ENCODE assay signal across 9 cellular contexts in genomic region chr3:97872209-97873042, GRCh38. TPM values are rescaled to one million over a fixed set of nuclear protein-coding genes. Genes with fewer than 3 reads are reported as not detected.
DNase-seq lines count a peak whose midpoint lies in the region; ATAC-seq and TF ChIP-seq lines count a peak whose summit lies in the region.
"Had no signal": no experiment of that assay in that cellular context is flagged by ENCODE, and none has a peak within 500 bp of the region (broad histone marks: within the 10 kb centered on the region; RNA-seq: fewer than 3 reads in every experiment).

No MANE protein-coding gene starts in this region.

- no peak for TF ChIP-seq POLR2A in esophagus muscularis mucosa (IDR thresholded peaks at IDR 0.05; ENCODE audit: low read depth)

- no peaks in the 10 kb centered on the region for H3K27me3 Mint-ChIP-seq in CD4-positive, alpha-beta T cell
- no peaks in the 10 kb centered on the region for H3K27me3 Mint-ChIP-seq in T-helper 17 cell

- POLR2A ChIA-PET in CD4-positive, alpha-beta T cell (lab: Charles Lee) = interaction anchor here (0.6 to 1.2 kb wide), 3 partner anchors 22 to 84 kb away, joined by 3 read pairs; no protein-coding TSS in a partner anchor

- no peak for TF ChIP-seq CTCF in CD4-positive, alpha-beta T cell (IDR thresholded peaks at IDR 0.05)
- TF ChIP-seq CTCF in esophagus muscularis mucosa (IDR thresholded peaks at IDR 0.05) = no peak

- WGBS in esophagus muscularis mucosa = 59% methylated on average over 5 of the region's 5 CpGs

- ATAC-seq in CD4-positive, alpha-beta T cell (ENCODE audit: poor library complexity) = peak; percentile 78
- ATAC-seq in T-helper 17 cell = peak; percentile 76
- ATAC-seq in GM19467 (IDR thresholded peaks at IDR 0.05; ENCODE audit: unreplicated experiment) = no peak
- ATAC-seq in GM18870 (IDR thresholded peaks at IDR 0.05; ENCODE audit: unreplicated experiment) = no peak
- ATAC-seq in GM21447 (IDR thresholded peaks at IDR 0.05; ENCODE audit: unreplicated experiment) = no peak
- ATAC-seq: GM12878 had no signal

- no peaks in the 10 kb centered on the region for H3K36me3 ChIP-seq in endocrine pancreas (ENCODE audit: control insufficient read depth, insufficient read depth, low read length)
- H3K36me3 ChIP-seq in rectal smooth muscle tissue (ENCODE audit: control insufficient read depth, insufficient read depth, low read length) = no peaks in the 10 kb centered on the region
- H3K36me3 ChIP-seq in esophagus muscularis mucosa = peaks cover 0 to 10% (median 7%) of the 10 kb centered on the region in 4 donors

- no peak overlapping the region for H3K9ac ChIP-seq in endocrine pancreas (ENCODE audit: control insufficient read depth, insufficient read depth, low read length)
- H3K9ac ChIP-seq in rectal smooth muscle tissue (ENCODE audit: low read length) = no peak overlapping the region

- peaks cover 26% of the 10 kb centered on the region for H3K4me1 Mint-ChIP-seq in CD4-positive, alpha-beta T cell (ENCODE audit: low read depth)
- H3K4me1 Mint-ChIP-seq in T-helper 17 cell = peaks cover 15% of the 10 kb centered on the region

- H3K4me1 ChIP-seq in endocrine pancreas (ENCODE audit: control insufficient read depth, insufficient read depth, low read length) = peaks cover 15% of the 10 kb centered on the region
- H3K4me1 ChIP-seq in rectal smooth muscle tissue (ENCODE audit: control insufficient read depth, insufficient read depth, low read length) = no peaks in the 10 kb centered on the region
- H3K4me1 ChIP-seq in esophagus muscularis mucosa = peaks cover 0 to 4% (median 0%) of the 10 kb centered on the region in 4 donors

- H3K4me3 ChIP-seq in endocrine pancreas (ENCODE audit: control insufficient read depth, insufficient read depth, low read length) = peak overlapping the region; percentile 66
- no peak overlapping the region for H3K4me3 ChIP-seq in rectal smooth muscle tissue (ENCODE audit: low read length)
- no peak overlapping the region for H3K4me3 ChIP-seq in esophagus muscularis mucosa
- H3K4me3 ChIP-seq: GM12878 had no signal

- H3K9me3 ChIP-seq in CD4-positive, alpha-beta T cell (ENCODE audit: control insufficient read depth, low read length) = no peaks in the 10 kb centered on the region
- H3K9me3 ChIP-seq in T-helper 17 cell (ENCODE audit: control insufficient read depth, low read length, poor library complexity, severe bottlenecking) = no peaks in the 10 kb centered on the region
- H3K9me3 ChIP-seq in endocrine pancreas (ENCODE audit: control insufficient read depth, low read length) = no peaks in the 10 kb centered on the region
- no peaks in the 10 kb centered on the region for H3K9me3 ChIP-seq in esophagus muscularis mucosa

- no peaks in the 10 kb centered on the region for H3K27me3 ChIP-seq in CD4-positive, alpha-beta T cell (ENCODE audit: control insufficient read depth, insufficient read depth, low read length)
- H3K27me3 ChIP-seq in endocrine pancreas (ENCODE audit: control insufficient read depth, insufficient read depth, low read length) = no peaks in the 10 kb centered on the region
- no peaks in the 10 kb centered on the region for H3K27me3 ChIP-seq in rectal smooth muscle tissue (ENCODE audit: control insufficient read depth, insufficient read depth, low read length)
- H3K27me3 ChIP-seq in esophagus muscularis mucosa = no peaks in the 10 kb centered on the region

- no peaks in the 10 kb centered on the region for H3K9me3 Mint-ChIP-seq in CD4-positive, alpha-beta T cell

- peak overlapping the region; percentile 66 for H3K27ac Mint-ChIP-seq in CD4-positive, alpha-beta T cell
- peak overlapping the region; percentile 84 for H3K27ac Mint-ChIP-seq in T-helper 17 cell

- intact Hi-C loops in CD4-positive, alpha-beta T cell (cut with DNase I, micrococcal nuclease) = no loop called here
- intact Hi-C loops in esophagus muscularis mucosa (cut with DNase I) = no loop called here

- CTCF ChIA-PET in CD4-positive, alpha-beta T cell (lab: Charles Lee) = interaction anchor here (0.6 kb wide), 1 partner anchor 692 kb away, joined by 3 read pairs; no protein-coding TSS in a partner anchor

- peak in 3 of 10 experiments; percentile 0 to 18 (median 1) for DNase-seq in CD4-positive, alpha-beta T cell
- DNase-seq in T-helper 17 cell (no peak), esophagus muscularis mucosa (ENCODE audit: extremely low spot score) (no peak)

- H3K27ac ChIP-seq in CD4-positive, alpha-beta T cell (ENCODE audit: low read depth, low read length) = no peak overlapping the region
- H3K27ac ChIP-seq in rectal smooth muscle tissue (ENCODE audit: low read depth, low read length) (peak overlapping the region; percentile 60), esophagus muscularis mucosa (replicated peaks in 1 of 4) (peak overlapping the region in 2 of 4 donors; percentile 3 to 14)

- TF ChIP-seq EP300 in esophagus muscularis mucosa (IDR thresholded peaks at IDR 0.05) = no peak

- H3K36me3 Mint-ChIP-seq in CD4-positive, alpha-beta T cell (ENCODE audit: low read depth) = no peaks in the 10 kb centered on the region
- no peaks in the 10 kb centered on the region for H3K36me3 Mint-ChIP-seq in T-helper 17 cell (ENCODE audit: low read depth)

- peak overlapping the region; percentile 57 for H3K4me3 Mint-ChIP-seq in CD4-positive, alpha-beta T cell
- peak overlapping the region; percentile 81 for H3K4me3 Mint-ChIP-seq in T-helper 17 cell

RNA-seq across cellular contexts. Expression of gene CRYBG3, which starts 50.6 kb away (rescaled TPM):
- total RNA-seq in CD4-positive, alpha-beta T cell = 1 to 10 TPM; 2.2 to 2.4 TPM
- total RNA-seq in T-helper 17 cell = 1 to 10 TPM; 6.4 to 6.5 TPM
- total RNA-seq in esophagus muscularis mucosa = 10 to 100 TPM; 18.7 to 23.5 (median 21.1) TPM

Comparison
In these comparisons a context has a peak if more than half of its experiments do, and no peak if none do; other contexts are left out.
1. ATAC-seq: peak in CD4-positive, alpha-beta T cell (single experiment) and T-helper 17 cell (single experiment); none in GM19467 (single experiment), GM18870 (single experiment) and GM21447 (single experiment).